In the genomic region with DNA sequence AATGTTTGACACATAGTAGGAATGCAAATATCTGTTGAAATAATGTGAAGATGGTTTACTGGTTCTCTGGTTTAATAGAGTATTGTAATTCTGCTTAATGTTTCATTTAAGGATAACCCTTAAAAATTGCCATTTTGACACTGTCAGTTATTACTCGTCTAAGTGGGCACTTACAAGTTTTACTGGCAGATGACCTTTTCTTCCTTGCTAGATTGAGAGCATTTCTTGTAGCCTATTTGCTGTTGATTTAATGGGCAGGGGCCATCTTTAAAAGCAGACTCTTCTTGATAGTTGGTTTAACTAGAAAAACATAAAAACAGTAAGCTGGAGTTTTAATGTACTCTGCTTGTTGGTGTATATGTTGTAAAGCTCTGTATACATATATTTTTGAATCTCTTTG, we compare ENCODE assay signal across 9 cellular contexts. TPM values are rescaled to one million over a fixed set of nuclear protein-coding genes. Genes with fewer than 3 reads are reported as not detected.
DNase-seq lines count a peak whose midpoint lies in the region; ATAC-seq and TF ChIP-seq lines count a peak whose summit lies in the region.
"Had no signal": no experiment of that assay in that cellular context is flagged by ENCODE, and none has a peak within 500 bp of the region (broad histone marks: within the 10 kb centered on the region; RNA-seq: fewer than 3 reads in every experiment).

No MANE protein-coding gene starts in this region.

- peak overlapping the region; percentile 31 to 36 for H3K9ac ChIP-seq in liver (ENCODE audit: low read depth in 1 of 2, low read length in 2 of 2)

- H3K9me3 Mint-ChIP-seq in activated T-helper 2 cell treated with anti-CD3 and anti-CD28 coated beads, Interferon-gamma antibody, Interleukin-2, Interleukin-4, amounts not matched to agents 10 μg/mL and 5 μg/mL and 100 μg/mL, durations not matched to agents 14 hours and 24 hours and 36 hours, result no peaks in the 10 kb centered on the region

- peaks cover under 1% of the 10 kb centered on the region for H3K27me3 Mint-ChIP-seq in activated T-helper 2 cell treated with anti-CD3 and anti-CD28 coated beads, Interferon-gamma antibody, Interleukin-2, Interleukin-4, amounts not matched to agents 10 μg/mL and 5 μg/mL and 100 μg/mL, durations not matched to agents 14 hours and 24 hours and 36 hours (ENCODE audit: low read depth)

- H3K4me1 Mint-ChIP-seq in activated T-helper 2 cell treated with anti-CD3 and anti-CD28 coated beads, Interferon-gamma antibody, Interleukin-2, Interleukin-4, amounts not matched to agents 10 μg/mL and 5 μg/mL and 100 μg/mL, durations not matched to agents 14 hours and 24 hours and 36 hours (ENCODE audit: low read depth), result peaks cover 27% of the 10 kb centered on the region

- peak overlapping the region in 9 of 10 donors; percentile 78 to 98 (median 94) for H3K4me3 ChIP-seq in heart right ventricle
- H3K4me3 ChIP-seq in liver (ENCODE audit: low read depth in 1 of 3, low read length in 3 of 3), result peak overlapping the region; percentile 81 to 98 (median 90)
- peak overlapping the region; percentile 93 for H3K4me3 ChIP-seq in upper lobe of right lung

- H3K4me3 Mint-ChIP-seq in activated T-helper 2 cell treated with anti-CD3 and anti-CD28 coated beads, Interferon-gamma antibody, Interleukin-2, Interleukin-4, amounts not matched to agents 10 μg/mL and 5 μg/mL and 100 μg/mL, durations not matched to agents 14 hours and 24 hours and 36 hours (ENCODE audit: low read depth), result peak overlapping the region; percentile 93

- 0 to 12% methylated on average over 1 of the region's 1 CpG for WGBS in heart right ventricle, 2 donors
- WGBS in liver, result 22% methylated on average over 1 of the region's 1 CpG

- H3K9me3 ChIP-seq in heart right ventricle, result no peaks in the 10 kb centered on the region
- no peaks in the 10 kb centered on the region for H3K9me3 ChIP-seq in liver (ENCODE audit: control insufficient read depth in 4 of 4, low read length in 3 of 4)
- H3K9me3 ChIP-seq in upper lobe of right lung, result no peaks in the 10 kb centered on the region

- H3K36me3 Mint-ChIP-seq in activated T-helper 2 cell treated with anti-CD3 and anti-CD28 coated beads, Interferon-gamma antibody, Interleukin-2, Interleukin-4, amounts not matched to agents 10 μg/mL and 5 μg/mL and 100 μg/mL, durations not matched to agents 14 hours and 24 hours and 36 hours (ENCODE audit: low read depth), result peaks cover 9% of the 10 kb centered on the region

- TF ChIP-seq RAD21 in liver (IDR thresholded peaks at IDR 0.05), result no peak

- peak overlapping the region; percentile 93 for H3K27ac Mint-ChIP-seq in activated T-helper 2 cell treated with anti-CD3 and anti-CD28 coated beads, Interferon-gamma antibody, Interleukin-2, Interleukin-4, amounts not matched to agents 10 μg/mL and 5 μg/mL and 100 μg/mL, durations not matched to agents 14 hours and 24 hours and 36 hours

- H3K27me3 ChIP-seq in heart right ventricle, result peaks cover 0 to 4% (median 0%) of the 10 kb centered on the region in 7 donors
- H3K27me3 ChIP-seq in liver (ENCODE audit: control insufficient read depth in 4 of 4, insufficient read depth in 4 of 4, low read length in 3 of 4), result no peaks in the 10 kb centered on the region
- H3K27me3 ChIP-seq in upper lobe of right lung, result no peaks in the 10 kb centered on the region

- H3K27ac ChIP-seq in heart right ventricle, result peak overlapping the region in 2 of 10 donors; percentile 14 to 98
- H3K27ac ChIP-seq in liver (ENCODE audit: low read depth in 1 of 2, low read length in 2 of 2), result peak overlapping the region in 1 of 2 donors; percentile 58
- H3K27ac ChIP-seq in upper lobe of right lung, result no peak overlapping the region

- H3K4me1 ChIP-seq in heart right ventricle (peaks cover 4 to 70% (median 43%) of the 10 kb centered on the region in 9 donors), liver (ENCODE audit: control insufficient read depth in 4 of 4, insufficient read depth in 4 of 4, low read length in 3 of 4) (peaks cover 6 to 10% (median 7%) of the 10 kb centered on the region in 4 donors), upper lobe of right lung (peaks cover 29% of the 10 kb centered on the region)

- DNase-seq in heart right ventricle, result no peak
- no peak for DNase-seq in Right ventricle myocardium superior
- DNase-seq in activated T-helper 2 cell treated with anti-CD3 and anti-CD28 coated beads, Interferon-gamma antibody, Interleukin-2, Interleukin-4, amounts not matched to agents 10 μg/mL and 5 μg/mL and 100 μg/mL, durations not matched to agents 14 hours and 24 hours and 36 hours (ENCODE audit: low spot score), result no peak
- no peak for DNase-seq in upper lobe of right lung
- no peak for DNase-seq in hepatic stellate cell (ENCODE audit: low spot score)
- DNase-seq: NCI-H446 had no signal

- intact Hi-C loops in heart right ventricle (cut with DNase I) (loop anchor here in 6 of 10 donors (5.0 to 10.0 kb wide), 2 partner anchors 135 to 137 kb away; a partner anchor contains a TSS), Right ventricle myocardium superior (cut with DNase I) (loop anchor here (10.0 kb wide), 1 partner anchor 183 kb away; a partner anchor contains a TSS), upper lobe of right lung (cut with DNase I) (no loop called here)
- intact Hi-C loops in activated T-helper 2 cell treated with anti-CD3 and anti-CD28 coated beads, Interferon-gamma antibody, Interleukin-2, Interleukin-4, amounts not matched to agents 10 μg/mL and 5 μg/mL and 100 μg/mL, durations not matched to agents 14 hours and 24 hours and 36 hours (cut with micrococcal nuclease), result loop anchor here (2.0 kb wide), 1 partner anchor 29 kb away; a partner anchor contains a TSS

- ATAC-seq in heart right ventricle (no peak), Right ventricle myocardium superior (ENCODE audit: poor library complexity) (no peak), upper lobe of right lung (no peak), HG03025 (IDR thresholded peaks at IDR 0.05; ENCODE audit: low FRiP score, unreplicated experiment) (no peak), GM19463 (IDR thresholded peaks at IDR 0.05; ENCODE audit: unreplicated experiment) (no peak)

- TF ChIP-seq CTCF in heart right ventricle (IDR thresholded peaks at IDR 0.05), result no peak
- no peak for TF ChIP-seq CTCF in liver (IDR thresholded peaks at IDR 0.05; ENCODE audit: low read depth, low read length, missing input control)
- no peak for TF ChIP-seq CTCF in upper lobe of right lung (IDR thresholded peaks at IDR 0.05)

- peaks cover 0 to 25% (median 0%) of the 10 kb centered on the region in 9 donors for H3K36me3 ChIP-seq in heart right ventricle
- no peaks in the 10 kb centered on the region for H3K36me3 ChIP-seq in liver (ENCODE audit: control insufficient read depth in 4 of 4, insufficient read depth in 3 of 4, low read depth in 1 of 4, low read length in 3 of 4)
- peaks cover 5% of the 10 kb centered on the region for H3K36me3 ChIP-seq in upper lobe of right lung

TF ChIP-seq in liver, 16 proteins besides CTCF, POLR2A, EP300 and RAD21:
- TF ChIP-seq, protein P1, sequence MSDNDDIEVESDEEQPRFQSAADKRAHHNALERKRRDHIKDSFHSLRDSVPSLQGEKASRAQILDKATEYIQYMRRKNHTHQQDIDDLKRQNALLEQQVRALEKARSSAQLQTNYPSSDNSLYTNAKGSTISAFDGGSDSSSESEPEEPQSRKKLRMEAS (IDR thresholded peaks at IDR 0.05), result no peak
- peak; percentile 44 for TF ChIP-seq YY1 (IDR thresholded peaks at IDR 0.05)
TF ChIP-seq in liver: peak in this region for 1.

RNA-seq across cellular contexts. Expression of a gene that starts 1.9 kb away (rescaled TPM):
- 10 to 100 TPM; 31.1 to 47.5 (median 37.0) TPM for total RNA-seq in heart right ventricle
- 10 to 100 TPM; 15.1 to 22.7 TPM for polyA plus RNA-seq in heart right ventricle
- total RNA-seq in Right ventricle myocardium superior, result 28.8 TPM
- 30.6 and 31.8 TPM in 2 replicates for total RNA-seq in activated T-helper 2 cell treated with anti-CD3 and anti-CD28 coated beads, Interferon-gamma antibody, Interleukin-2, Interleukin-4, amounts not matched to agents 10 μg/mL and 5 μg/mL and 100 μg/mL, durations not matched to agents 14 hours and 24 hours and 36 hours
- 10 to 100 TPM; 21.8 to 38.0 TPM for total RNA-seq in liver
- 10 to 100 TPM; 21.4 to 22.1 TPM for polyA plus RNA-seq in liver
- 32.6 TPM for total RNA-seq in upper lobe of right lung

RNA-seq across cellular contexts. Expression of a gene that starts 29.3 kb away (rescaled TPM):
- 10 to 100 TPM; 18.1 to 42.4 (median 28.0) TPM for total RNA-seq in heart right ventricle
- 10 to 100 TPM; 13.2 to 70.0 TPM for polyA plus RNA-seq in heart right ventricle
- total RNA-seq in Right ventricle myocardium superior, result 36.4 TPM
- total RNA-seq in activated T-helper 2 cell treated with anti-CD3 and anti-CD28 coated beads, Interferon-gamma antibody, Interleukin-2, Interleukin-4, amounts not matched to agents 10 μg/mL and 5 μg/mL and 100 μg/mL, durations not matched to agents 14 hours and 24 hours and 36 hours, result 2.3 and 2.4 TPM in 2 replicates
- 10 to 100 TPM; 13.6 to 13.8 TPM for total RNA-seq in liver
- polyA plus RNA-seq in liver, result 10 to 100 TPM in 1 of 2 donors, 1 to 10 TPM in 1; 6.4 to 18.9 TPM
- 10.9 TPM for total RNA-seq in upper lobe of right lung
